24 cellular contexts compared by ENCODE assay signal in genomic region chr20:47306095-47306494, GRCh38. TPM values are rescaled to one million over a fixed set of nuclear protein-coding genes. Genes with fewer than 3 reads are reported as not detected.
DNase-seq lines count a peak whose midpoint lies in the region; ATAC-seq and TF ChIP-seq lines count a peak whose summit lies in the region.
"Had no signal": no experiment of that assay in that cellular context is flagged by ENCODE, and none has a peak within 500 bp of the region (broad histone marks: within the 10 kb centered on the region; RNA-seq: fewer than 3 reads in every experiment).

No MANE protein-coding gene starts in this region.

- intact Hi-C loops in sciatic nerve (cut with DNase I), result no loop called here

- H3K9me3 Mint-ChIP-seq in activated T-cell treated with anti-CD3 and anti-CD28 coated beads, Interleukin-2, amount 50 U/mL, for 24 hours, result no peaks in the 10 kb centered on the region
- H3K9me3 Mint-ChIP-seq: endodermal cell, H9 had no signal

- H3K27me3 Mint-ChIP-seq in activated T-cell treated with anti-CD3 and anti-CD28 coated beads, Interleukin-2, amount 50 U/mL, for 24 hours, result no peaks in the 10 kb centered on the region

- no peak for TF ChIP-seq CTCF in VCaP (conservative IDR thresholded peaks at IDR 0.05)

- peaks cover 85% of the 10 kb centered on the region for H3K36me3 Mint-ChIP-seq in activated T-cell treated with anti-CD3 and anti-CD28 coated beads, Interleukin-2, amount 50 U/mL, for 24 hours (ENCODE audit: low read depth)

- no peak for DNase-seq in activated T-cell treated with anti-CD3 and anti-CD28 coated beads, Interleukin-2, amount 50 U/mL, for 24 hours
- no peak for DNase-seq in activated T-cell treated with anti-CD3 and anti-CD28 coated beads, Interleukin-2, amount 50 U/mL, for 1 hour
- DNase-seq in epithelial cell of prostate (ENCODE audit: low read depth, low spot score) (no peak), sciatic nerve (ENCODE audit: low spot score) (peak; percentile 3), dermis blood vessel endothelial cell (no peak), COLO829 (ENCODE audit: low spot score) (no peak), NCI-H748 (lab: John Stamatoyannopoulos, UW; ENCODE audit: unreplicated experiment) (no peak)
- DNase-seq: activated naive CD4-positive, alpha-beta T cell treated with Interleukin-2 at 50 U/mL for 16 hours; activated T-cell treated with anti-CD3 and anti-CD28 coated beads for 4 hours; BE2C; cortex of kidney; endodermal cell; H9; heart left ventricle; MV-4-11; NCI-H146; PC-9; small intestine; stimulated activated CD4-positive, alpha-beta T cell treated with anti-CD3 and anti-CD28 coated beads, Interleukin-1b, Interleukin-23, amount 100 ng/mL, for 48 hours; stimulated activated CD8-positive, alpha-beta memory T cell treated with anti-CD3 and anti-CD28 coated beads, Interleukin-4, amount 100 ng/mL, for 48 hours had no signal

- H3K4me1 Mint-ChIP-seq in activated T-cell treated with anti-CD3 and anti-CD28 coated beads, Interleukin-2, amount 50 U/mL, for 24 hours (ENCODE audit: low read depth), result peaks cover 32% of the 10 kb centered on the region

- H3K27ac ChIP-seq in VCaP, result peak overlapping the region; percentile 75
- H3K27ac ChIP-seq in epithelial cell of prostate, result peak overlapping the region; percentile 48
- H3K27ac ChIP-seq: cardiac muscle cell, SJSA1, tibial nerve had no signal

- peak overlapping the region; percentile 64 for H3K27ac Mint-ChIP-seq in activated T-cell treated with anti-CD3 and anti-CD28 coated beads, Interleukin-2, amount 50 U/mL, for 24 hours

- no peak overlapping the region for H3K4me3 Mint-ChIP-seq in activated T-cell treated with anti-CD3 and anti-CD28 coated beads, Interleukin-2, amount 50 U/mL, for 24 hours
- H3K4me3 Mint-ChIP-seq: endodermal cell, H9 had no signal

- ATAC-seq in sciatic nerve, result no peak
- ATAC-seq: heart left ventricle had no signal

RNA-seq across cellular contexts. Expression of gene ZMYND8, which starts 50.4 kb away (rescaled TPM):
- 49.3 TPM for total RNA-seq in sciatic nerve
- 35.9 and 59.4 TPM in 2 replicates for total RNA-seq in dermis blood vessel endothelial cell
